Comparison of ENCODE assay signal across 23 cellular contexts in genomic region chr13:88601949-88602348, GRCh38.
"Had no signal": no experiment of that assay in that cellular context is flagged by ENCODE, and none has a peak within 500 bp of the region (broad histone marks: within the 10 kb centered on the region; RNA-seq: fewer than 3 reads in every experiment).

No MANE protein-coding gene starts in this region.

- H3K9me3 Mint-ChIP-seq: activated naive CD4-positive, alpha-beta T cell treated with anti-CD3 and anti-CD28 coated beads for 36 hours; activated naive CD8-positive, alpha-beta T cell treated with anti-CD3 and anti-CD28 coated beads, Interleukin-2, amount 50 U/mL, for 24 hours; stimulated activated naive CD8-positive, alpha-beta T cell treated with anti-CD3 and anti-CD28 coated beads, Interleukin-15, amount 100 ng/mL, for 72 hours had no signal

- DNase-seq: activated CD4-positive, alpha-beta T cell treated with anti-CD3 and anti-CD28 coated beads, Interleukin-2, amount 10 ng/mL, durations not matched to agents 7 days and 5 days; activated CD4-positive, CD25-positive, alpha-beta regulatory T cell; activated CD8-positive, alpha-beta memory T cell treated with anti-CD3 and anti-CD28 coated beads, Interleukin-2, amount 50 U/mL, for 4 hours; activated naive CD4-positive, alpha-beta T cell treated with anti-CD3 and anti-CD28 coated beads for 36 hours; activated naive CD8-positive, alpha-beta T cell treated with anti-CD3 and anti-CD28 coated beads, Interleukin-2, amount 50 U/mL, for 24 hours; activated T-cell treated with anti-CD3 and anti-CD28 coated beads, Interleukin-2, amount 50 U/mL, for 4 hours; aorta; brain microvascular endothelial cell; central memory CD4-positive, alpha-beta T cell; endodermal cell; foreskin keratinocyte; left cardiac atrium; mesendoderm; naive thymus-derived CD8-positive, alpha-beta T cell; ovary; psoas muscle; right cardiac atrium; stimulated activated CD4-positive, alpha-beta T cell treated with anti-CD3 and anti-CD28 coated beads, Interleukin-15, amount 100 ng/mL, for 24 hours; stimulated activated CD4-positive, alpha-beta T cell treated with anti-CD3 and anti-CD28 coated beads, Interleukin-4, amount 100 ng/mL, for 1 hour; stimulated activated naive CD8-positive, alpha-beta T cell treated with anti-CD3 and anti-CD28 coated beads, Interleukin-15, amount 100 ng/mL, for 72 hours; trophoblast cell had no signal

- H3K4me2 ChIP-seq: hepatocyte had no signal

- H2AFZ ChIP-seq: hepatocyte had no signal

- H3K27me3 Mint-ChIP-seq: activated CD4-positive, alpha-beta T cell treated with anti-CD3 and anti-CD28 coated beads, Interleukin-2, amount 10 ng/mL, durations not matched to agents 7 days and 5 days; activated naive CD8-positive, alpha-beta T cell treated with anti-CD3 and anti-CD28 coated beads, Interleukin-2, amount 50 U/mL, for 24 hours; naive thymus-derived CD8-positive, alpha-beta T cell; stimulated activated naive CD8-positive, alpha-beta T cell treated with anti-CD3 and anti-CD28 coated beads, Interleukin-15, amount 100 ng/mL, for 72 hours had no signal

- H3K27ac ChIP-seq: brain microvascular endothelial cell, foreskin keratinocyte, hepatocyte, ovary, psoas muscle, skin epidermis had no signal

- H3K27ac Mint-ChIP-seq: activated CD4-positive, alpha-beta T cell treated with anti-CD3 and anti-CD28 coated beads, Interleukin-2, amount 10 ng/mL, durations not matched to agents 7 days and 5 days; activated naive CD4-positive, alpha-beta T cell treated with anti-CD3 and anti-CD28 coated beads for 36 hours; activated naive CD8-positive, alpha-beta T cell treated with anti-CD3 and anti-CD28 coated beads, Interleukin-2, amount 50 U/mL, for 24 hours; endodermal cell; naive thymus-derived CD8-positive, alpha-beta T cell; stimulated activated naive CD8-positive, alpha-beta T cell treated with anti-CD3 and anti-CD28 coated beads, Interleukin-15, amount 100 ng/mL, for 72 hours had no signal

- H3K36me3 Mint-ChIP-seq: naive thymus-derived CD8-positive, alpha-beta T cell had no signal

- H3K79me2 ChIP-seq: hepatocyte had no signal

- H3K4me3 Mint-ChIP-seq: activated CD4-positive, alpha-beta T cell treated with anti-CD3 and anti-CD28 coated beads, Interleukin-2, amount 10 ng/mL, durations not matched to agents 7 days and 5 days; activated naive CD4-positive, alpha-beta T cell treated with anti-CD3 and anti-CD28 coated beads for 36 hours; activated naive CD8-positive, alpha-beta T cell treated with anti-CD3 and anti-CD28 coated beads, Interleukin-2, amount 50 U/mL, for 24 hours; activated T-cell treated with anti-CD3 and anti-CD28 coated beads, Interleukin-2, amount 50 U/mL, for 4 hours; endodermal cell; naive thymus-derived CD8-positive, alpha-beta T cell; stimulated activated naive CD8-positive, alpha-beta T cell treated with anti-CD3 and anti-CD28 coated beads, Interleukin-15, amount 100 ng/mL, for 72 hours had no signal

- H3K4me3 ChIP-seq: hepatocyte, ovary, psoas muscle, skin epidermis had no signal

- ATAC-seq: activated naive CD8-positive, alpha-beta T cell treated with anti-CD3 and anti-CD28 coated beads, Interleukin-2, amount 50 U/mL, for 24 hours; activated T-cell treated with anti-CD3 and anti-CD28 coated beads, Interleukin-2, amount 50 U/mL, for 4 hours; foreskin keratinocyte; left cardiac atrium; naive thymus-derived CD8-positive, alpha-beta T cell; psoas muscle; right cardiac atrium; stimulated activated naive CD8-positive, alpha-beta T cell treated with anti-CD3 and anti-CD28 coated beads, Interleukin-15, amount 100 ng/mL, for 72 hours had no signal

- H3K4me1 Mint-ChIP-seq: activated CD4-positive, alpha-beta T cell treated with anti-CD3 and anti-CD28 coated beads, Interleukin-2, amount 10 ng/mL, durations not matched to agents 7 days and 5 days; activated naive CD8-positive, alpha-beta T cell treated with anti-CD3 and anti-CD28 coated beads, Interleukin-2, amount 50 U/mL, for 24 hours; endodermal cell; naive thymus-derived CD8-positive, alpha-beta T cell; stimulated activated naive CD8-positive, alpha-beta T cell treated with anti-CD3 and anti-CD28 coated beads, Interleukin-15, amount 100 ng/mL, for 72 hours had no signal

- H3K27me3 ChIP-seq: brain microvascular endothelial cell, foreskin keratinocyte, hepatocyte, ovary had no signal

- H3K36me3 ChIP-seq: brain microvascular endothelial cell, ovary had no signal

- H3K4me1 ChIP-seq: psoas muscle had no signal
